Comparison of ENCODE assay signal across 8 cellular contexts in genomic region chr7:11341285-11341944, GRCh38.
DNase-seq lines count a peak whose midpoint lies in the region; ATAC-seq and TF ChIP-seq lines count a peak whose summit lies in the region.

No MANE protein-coding gene starts in this region.

- no peak overlapping the region for H3K4me3 ChIP-seq in left ventricle myocardium inferior

- TF ChIP-seq CTCF in left ventricle myocardium inferior (IDR thresholded peaks at IDR 0.05; ENCODE audit: borderline replicate concordance): peak; percentile 54

- H3K27ac ChIP-seq in left ventricle myocardium inferior (replicated peaks): no peak overlapping the region

- peaks cover 5% of the 10 kb centered on the region for H3K27me3 ChIP-seq in left ventricle myocardium inferior (ENCODE audit: low read depth)

- no peak for ATAC-seq in HG02870 (IDR thresholded peaks at IDR 0.05; ENCODE audit: unreplicated experiment)
- ATAC-seq in effector memory CD8-positive, alpha-beta T cell (replicated peaks): no peak

- H3K4me1 Mint-ChIP-seq in activated T-helper 2 cell treated with anti-CD3 and anti-CD28 coated beads, Interferon-gamma antibody, Interleukin-2, Interleukin-4, amounts not matched to agents 10 μg/mL and 5 μg/mL and 100 μg/mL, durations not matched to agents 14 hours and 24 hours and 36 hours (ENCODE audit: low read depth): peaks cover 5% of the 10 kb centered on the region
- H3K4me1 Mint-ChIP-seq in effector memory CD8-positive, alpha-beta T cell (ENCODE audit: low read depth in 2 of 2): peaks cover 4 to 5% of the 10 kb centered on the region in 2 donors

- H3K36me3 Mint-ChIP-seq in activated T-helper 2 cell treated with anti-CD3 and anti-CD28 coated beads, Interferon-gamma antibody, Interleukin-2, Interleukin-4, amounts not matched to agents 10 μg/mL and 5 μg/mL and 100 μg/mL, durations not matched to agents 14 hours and 24 hours and 36 hours (ENCODE audit: low read depth): no peaks in the 10 kb centered on the region
- H3K36me3 Mint-ChIP-seq in effector memory CD8-positive, alpha-beta T cell (ENCODE audit: insufficient read depth): no peaks in the 10 kb centered on the region

- peak; percentile 4 for DNase-seq in GF-D8 (lab: John Stamatoyannopoulos, UW)
- DNase-seq in M059J (ENCODE audit: low read depth): peak; percentile 46
- DNase-seq in SHP77 treated with DMSO at 0.1 percent for 48 hours (lab: John Stamatoyannopoulos, UW): peak; percentile 93
- no peak for DNase-seq in left ventricle myocardium inferior
- no peak for DNase-seq in activated T-helper 2 cell treated with anti-CD3 and anti-CD28 coated beads, Interferon-gamma antibody, Interleukin-2, Interleukin-4, amounts not matched to agents 10 μg/mL and 5 μg/mL and 100 μg/mL, durations not matched to agents 14 hours and 24 hours and 36 hours (ENCODE audit: low spot score)
- no peak for DNase-seq in effector memory CD8-positive, alpha-beta T cell
- no peak for DNase-seq in hepatic stellate cell (ENCODE audit: low spot score)

- H3K9me3 ChIP-seq in left ventricle myocardium inferior (replicated peaks): no peaks in the 10 kb centered on the region

- H3K9me3 Mint-ChIP-seq in activated T-helper 2 cell treated with anti-CD3 and anti-CD28 coated beads, Interferon-gamma antibody, Interleukin-2, Interleukin-4, amounts not matched to agents 10 μg/mL and 5 μg/mL and 100 μg/mL, durations not matched to agents 14 hours and 24 hours and 36 hours: no peaks in the 10 kb centered on the region
- no peaks in the 10 kb centered on the region for H3K9me3 Mint-ChIP-seq in effector memory CD8-positive, alpha-beta T cell

- H3K27me3 Mint-ChIP-seq in activated T-helper 2 cell treated with anti-CD3 and anti-CD28 coated beads, Interferon-gamma antibody, Interleukin-2, Interleukin-4, amounts not matched to agents 10 μg/mL and 5 μg/mL and 100 μg/mL, durations not matched to agents 14 hours and 24 hours and 36 hours (ENCODE audit: low read depth): peaks cover 15% of the 10 kb centered on the region
- peaks cover 0 to 15% of the 10 kb centered on the region in 2 donors for H3K27me3 Mint-ChIP-seq in effector memory CD8-positive, alpha-beta T cell

- intact Hi-C loops in left ventricle myocardium inferior (cut with micrococcal nuclease): loop anchor here (10.0 kb wide), 1 partner anchor 407 kb away; no protein-coding TSS in a partner anchor
- intact Hi-C loops in activated T-helper 2 cell treated with anti-CD3 and anti-CD28 coated beads, Interferon-gamma antibody, Interleukin-2, Interleukin-4, amounts not matched to agents 10 μg/mL and 5 μg/mL and 100 μg/mL, durations not matched to agents 14 hours and 24 hours and 36 hours (cut with micrococcal nuclease): loop anchor here (5.0 to 10.0 kb wide), 2 partner anchors 369 to 457 kb away; partner anchors contain the start of gene PHF14

- no peaks in the 10 kb centered on the region for H3K36me3 ChIP-seq in left ventricle myocardium inferior

- H3K4me1 ChIP-seq in left ventricle myocardium inferior: peaks cover 6% of the 10 kb centered on the region

- H3K27ac Mint-ChIP-seq in activated T-helper 2 cell treated with anti-CD3 and anti-CD28 coated beads, Interferon-gamma antibody, Interleukin-2, Interleukin-4, amounts not matched to agents 10 μg/mL and 5 μg/mL and 100 μg/mL, durations not matched to agents 14 hours and 24 hours and 36 hours: no peak overlapping the region
- H3K27ac Mint-ChIP-seq in effector memory CD8-positive, alpha-beta T cell: no peak overlapping the region

- H3K4me3 Mint-ChIP-seq in activated T-helper 2 cell treated with anti-CD3 and anti-CD28 coated beads, Interferon-gamma antibody, Interleukin-2, Interleukin-4, amounts not matched to agents 10 μg/mL and 5 μg/mL and 100 μg/mL, durations not matched to agents 14 hours and 24 hours and 36 hours (ENCODE audit: low read depth): no peak overlapping the region
- H3K4me3 Mint-ChIP-seq in effector memory CD8-positive, alpha-beta T cell: no peak overlapping the region

Comparison
In these comparisons a context has a peak if more than half of its experiments do, and no peak if none do; other contexts are left out.
1. DNase-seq: peak in GF-D8 (single experiment), M059J (single experiment) and SHP77 treated with DMSO at 0.1 percent for 48 hours (single experiment); none in left ventricle myocardium inferior (single experiment), activated T-helper 2 cell treated with anti-CD3 and anti-CD28 coated beads, Interferon-gamma antibody, Interleukin-2, Interleukin-4, amounts not matched to agents 10 μg/mL and 5 μg/mL and 100 μg/mL, durations not matched to agents 14 hours and 24 hours and 36 hours (single experiment), effector memory CD8-positive, alpha-beta T cell (0 of 3) and hepatic stellate cell (single experiment).